28 cellular contexts compared by ENCODE assay signal in the genomic region with DNA sequence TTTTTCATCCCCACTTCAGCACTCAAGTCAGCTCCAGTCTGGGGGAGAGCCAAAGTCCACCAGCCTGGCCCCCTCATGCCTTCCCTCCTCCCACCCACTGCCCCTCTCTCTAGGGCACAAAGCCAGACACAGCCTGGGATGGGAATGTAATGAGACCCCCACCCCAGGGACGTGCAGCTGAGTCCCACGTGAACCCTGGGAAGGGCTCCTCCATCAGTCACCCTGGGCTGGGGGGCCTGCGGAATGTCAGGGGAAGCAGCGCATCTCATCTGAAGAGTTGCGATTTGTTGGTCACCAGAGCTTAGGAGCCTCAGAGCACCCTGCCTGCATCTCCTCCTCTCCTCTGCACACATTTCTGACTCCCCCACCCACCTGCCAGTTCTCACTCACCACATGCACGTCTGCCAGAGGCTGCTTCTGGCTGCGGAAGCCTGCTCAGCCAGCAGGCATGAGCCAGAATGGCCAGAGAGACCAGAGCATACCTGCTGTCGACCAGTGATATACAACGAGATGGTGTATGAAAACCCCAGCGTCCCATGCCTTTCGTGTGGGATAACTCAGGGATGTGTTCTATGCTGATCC.
"Had no signal": no experiment of that assay in that cellular context is flagged by ENCODE, and none has a peak within 500 bp of the region (broad histone marks: within the 10 kb centered on the region; RNA-seq: fewer than 3 reads in every experiment).

No MANE protein-coding gene starts in this region.

- ATAC-seq: Panc1, Right ventricle myocardium inferior had no signal

- H3K4me3 ChIP-seq: PC-9, SJSA1, SK-N-MC had no signal

- H2AFZ ChIP-seq: PC-9 had no signal

- DNase-seq: MM.1S, MV-4-11, NCI-H1092, NCI-H1105, NCI-H1417 treated with DMSO at 0.1 percent for 48 hours, NCI-H1436 treated with DMSO at 0.1 percent for 48 hours, NCI-H1694 treated with DMSO at 0.1 percent for 48 hours, NCI-H187 treated with DMSO at 0.1 percent for 48 hours, NCI-H2029, NCI-H2081, NCI-H2171 treated with DMSO at 0.1 percent for 48 hours, NCI-H2227 treated with DMSO at 0.1 percent for 48 hours, NCI-H345, NCI-H446, NCI-H510A treated with DMSO at 0.1 percent for 48 hours, NCI-H524 treated with DMSO at 0.1 percent for 48 hours, NCI-H526 treated with DMSO at 0.1 percent for 48 hours, NCI-H774, PC-9, SHP77 treated with DMSO at 0.1 percent for 48 hours, SW 1271, T-helper 1 cell had no signal

- H3K27ac ChIP-seq: PC-9, RWPE1, SJSA1, SK-N-MC had no signal

- H3K36me3 ChIP-seq: SJSA1 had no signal

- H3K4me2 ChIP-seq: PC-9 had no signal

- H3K9me3 ChIP-seq: SJSA1 had no signal

- H3K4me1 ChIP-seq: SJSA1 had no signal

- H3K27me3 ChIP-seq: SJSA1 had no signal

- FAIRE-seq: RCC 7860 had no signal
